8 cellular contexts compared by ENCODE assay signal in the genomic region with DNA sequence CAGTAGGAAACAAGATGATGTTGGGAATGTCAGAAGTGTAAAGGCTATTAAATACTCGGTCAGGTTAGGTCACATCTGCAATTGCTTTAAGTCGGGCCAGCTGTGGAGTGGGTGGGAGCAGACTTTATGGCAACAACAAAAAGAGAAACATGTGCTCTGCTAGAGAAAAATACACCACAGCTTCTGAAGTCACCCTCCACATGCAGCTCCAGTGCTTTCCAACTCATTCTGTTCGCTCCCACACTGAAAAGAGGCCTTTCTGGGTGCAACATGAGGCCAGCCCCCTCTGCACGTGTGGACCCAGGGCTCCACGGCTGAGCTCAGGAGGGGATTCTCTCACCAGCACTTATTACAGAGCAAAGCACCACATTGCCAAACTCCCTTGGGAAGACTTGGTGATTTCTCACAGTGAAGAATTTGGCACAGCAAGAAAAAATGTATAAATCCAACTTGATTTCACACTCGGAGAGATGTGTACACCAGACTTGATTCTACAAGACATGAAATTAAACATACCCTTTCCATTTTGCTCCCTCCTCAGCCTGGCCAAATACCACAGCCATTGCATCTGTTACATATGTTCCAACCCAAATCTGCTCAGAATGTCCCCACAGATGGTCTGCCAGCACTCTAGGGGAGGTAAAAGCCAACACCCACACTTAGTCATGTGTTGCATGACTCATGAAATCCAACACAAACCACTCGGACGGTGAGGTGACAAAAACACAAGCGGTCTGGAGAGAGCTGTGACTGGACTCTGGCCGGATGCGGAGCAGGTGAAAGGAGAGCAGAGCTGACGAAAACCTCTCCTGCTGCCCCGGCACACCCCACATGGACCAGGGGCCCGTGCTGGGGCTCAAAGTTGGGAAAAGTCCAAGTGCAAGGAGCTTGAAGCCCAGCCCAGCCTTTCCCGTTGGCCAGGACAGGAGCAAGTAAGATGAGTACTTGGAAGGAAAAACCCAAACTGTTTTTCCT.
A peak's percentile ranks its signal among the peaks of the same experiment; 100 is the strongest.
DNase-seq lines count a peak whose midpoint lies in the region; ATAC-seq, FAIRE-seq and TF ChIP-seq lines count a peak whose summit lies in the region.

No MANE protein-coding gene starts in this region.

- peaks cover 45% of the 10 kb centered on the region for H3K4me1 Mint-ChIP-seq in HFFc6 (ENCODE audit: low read depth)

- no peak overlapping the region for H3K9ac ChIP-seq in keratinocyte (ENCODE audit: control insufficient read depth, extremely low read depth, insufficient read depth, low read length)

- ATAC-seq in HG03025 (IDR thresholded peaks at IDR 0.05; ENCODE audit: low FRiP score, unreplicated experiment), result no peak

- peaks cover 3% of the 10 kb centered on the region for H3K27me3 Mint-ChIP-seq in HFFc6 (ENCODE audit: insufficient read depth)

- intact Hi-C loops in testis (cut with DNase I; ENCODE audit: low total_unique reads), result no loop called here

- TF ChIP-seq CTCF in HFFc6 (IDR thresholded peaks at IDR 0.05) (no peak), astrocyte of the spinal cord (IDR thresholded peaks at IDR 0.05; ENCODE audit: low read depth, low read length) (no peak), keratinocyte (optimal IDR thresholded peaks at IDR 0.05 in 1 of 3, IDR thresholded peaks at IDR 0.05 in 1 of 3, conservative IDR thresholded peaks at IDR 0.05 in 1 of 3; ENCODE audit: extremely low read depth in 1 of 3, insufficient read depth in 2 of 3, low read length in 3 of 3) (no peak), testis (IDR thresholded peaks at IDR 0.05) (no peak)

- peak overlapping the region; percentile 18 for H3K4me3 Mint-ChIP-seq in HFFc6

- H3K27ac Mint-ChIP-seq in HFFc6, result peak overlapping the region; percentile 81

- in situ Hi-C loops in astrocyte of the spinal cord (cut with HindIII; ENCODE audit: low sequenced_read_pairs), result no loop called here

- no peaks in the 10 kb centered on the region for H3K9me3 ChIP-seq in keratinocyte (ENCODE audit: control insufficient read depth, low read depth, low read length)
- no peaks in the 10 kb centered on the region for H3K9me3 ChIP-seq in testis

- peaks cover 47% of the 10 kb centered on the region for H3K36me3 Mint-ChIP-seq in HFFc6 (ENCODE audit: low read depth)

- no peaks in the 10 kb centered on the region for H3K79me2 ChIP-seq in keratinocyte (ENCODE audit: control insufficient read depth, insufficient read depth, low read length)

- H3K4me2 ChIP-seq in keratinocyte (ENCODE audit: control insufficient read depth, extremely low read depth, insufficient read depth, low read depth, low read length), result no peak overlapping the region

- H4K20me1 ChIP-seq in keratinocyte (ENCODE audit: control insufficient read depth, extremely low read depth, insufficient read depth, low read length), result no peaks in the 10 kb centered on the region

- TF ChIP-seq POLR2A in testis (IDR thresholded peaks at IDR 0.05), result no peak

- H2AFZ ChIP-seq in keratinocyte (ENCODE audit: control insufficient read depth, low read length), result no peak overlapping the region

- dilution Hi-C loops in keratinocyte (cut with MboI; ENCODE audit: extremely low pct_ligation_motif_present, low sequenced_read_pairs), result no loop called here

- H3K9me3 Mint-ChIP-seq in HFFc6, result no peaks in the 10 kb centered on the region

- DNase-seq in HFFc6 (peak; percentile 86), astrocyte of the spinal cord (ENCODE audit: low read depth, low spot score) (peak; percentile 96), keratinocyte (ENCODE audit: low read depth, low spot score) (no peak), testis (peak; percentile 34), NCI-H2227 (lab: John Stamatoyannopoulos, UW; ENCODE audit: unreplicated experiment) (no peak), DMS114 treated with DMSO at 0.1 percent for 48 hours (lab: John Stamatoyannopoulos, UW; ENCODE audit: unreplicated experiment) (no peak), SKM-1 (lab: John Stamatoyannopoulos, UW; ENCODE audit: unreplicated experiment) (no peak)

- H3K27ac ChIP-seq in keratinocyte (ENCODE audit: control insufficient read depth, insufficient read depth, low read length) (no peak overlapping the region), testis (peak overlapping the region in 1 of 2 donors; percentile 58)

- 54 to 60% methylated on average over 15 of the region's 15 CpGs for WGBS in testis, 2 donors

- H3K27me3 ChIP-seq in keratinocyte (ENCODE audit: control insufficient read depth, extremely low read depth, insufficient read depth, low read length), result no peaks in the 10 kb centered on the region
- no peaks in the 10 kb centered on the region for H3K27me3 ChIP-seq in testis

- H3K9me1 ChIP-seq in keratinocyte (ENCODE audit: control insufficient read depth, extremely low read depth, insufficient read depth, low read length), result no peaks in the 10 kb centered on the region

- H3K4me1 ChIP-seq in keratinocyte (ENCODE audit: control insufficient read depth, extremely low read depth, insufficient read depth, low read length) (peaks cover 20% of the 10 kb centered on the region), testis (peaks cover 4% of the 10 kb centered on the region)

- FAIRE-seq in keratinocyte (lab: Jason Lieb, UNC), result peak; percentile 71

- H3K36me3 ChIP-seq in keratinocyte (ENCODE audit: control insufficient read depth in 2 of 2, extremely low read depth in 1 of 2, insufficient read depth in 2 of 2, low read length in 2 of 2) (peaks cover 14 to 21% of the 10 kb centered on the region in 2 experiments), testis (ENCODE audit: low read depth, missing control alignments) (no peaks in the 10 kb centered on the region)

- H3K4me3 ChIP-seq in astrocyte of the spinal cord (ENCODE audit: low read depth, low read length) (no peak overlapping the region), keratinocyte (ENCODE audit: control insufficient read depth in 2 of 3, extremely low read depth in 1 of 3, insufficient read depth in 2 of 3, low read depth in 1 of 3, low read length in 3 of 3) (no peak overlapping the region), testis (no peak overlapping the region)

Comparison
In these comparisons a context has a peak if more than half of its experiments do, and no peak if none do; other contexts are left out.
1. DNase-seq: peak in HFFc6 (single experiment), astrocyte of the spinal cord (single experiment) and testis (single experiment); none in keratinocyte (single experiment), NCI-H2227 (single experiment), DMS114 treated with DMSO at 0.1 percent for 48 hours (single experiment) and SKM-1 (single experiment).